In the genomic region with DNA sequence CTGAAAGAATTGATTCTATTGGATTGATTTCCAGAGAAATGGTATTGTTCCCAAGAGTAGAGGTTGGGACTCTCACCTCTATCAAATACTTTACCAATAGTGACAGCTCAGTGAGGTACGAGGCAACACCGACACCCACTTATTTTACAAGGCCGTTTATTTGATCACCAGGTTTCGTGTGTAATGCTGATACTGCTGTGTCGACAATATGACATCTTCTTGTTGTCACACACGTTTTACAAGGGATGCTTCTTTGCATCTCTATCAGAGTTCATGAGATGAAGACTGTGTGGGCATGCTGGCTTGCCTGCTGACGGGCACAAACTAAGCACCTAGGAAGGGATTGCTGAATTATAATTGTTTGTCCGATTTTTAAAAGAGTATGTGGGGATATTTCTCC, we compare ENCODE assay signal across 39 cellular contexts.
"Had no signal": no experiment of that assay in that cellular context is flagged by ENCODE, and none has a peak within 500 bp of the region (broad histone marks: within the 10 kb centered on the region; RNA-seq: fewer than 3 reads in every experiment).

No MANE protein-coding gene starts in this region.

- H3K27me3 Mint-ChIP-seq: activated naive CD4-positive, alpha-beta T cell treated with anti-CD3 and anti-CD28 coated beads, Interleukin-2, amount 50 U/mL, for 24 hours; activated naive CD8-positive, alpha-beta T cell; central memory CD8-positive, alpha-beta T cell had no signal

- H3K9me3 ChIP-seq: ascending aorta had no signal

- DNase-seq: activated B cell treated with CpG ODN at 0.5 μM for 24 hours; activated CD4-positive, alpha-beta memory T cell treated with anti-CD3 and anti-CD28 coated beads for 36 hours; activated CD4-positive, alpha-beta T cell treated with anti-CD3 and anti-CD28 coated beads for 4 hours; activated CD4-positive, alpha-beta T cell treated with anti-CD3 and anti-CD28 coated beads, Interleukin-2, amount 10 ng/mL, durations not matched to agents 24 days and 14 days; activated CD4-positive, alpha-beta T cell treated with anti-CD3 and anti-CD28 coated beads, Interleukin-2, amount 50 U/mL, for 1 hour; activated CD4-positive, alpha-beta T cell treated with anti-CD3 and anti-CD28 coated beads, Interleukin-2, amount 50 U/mL, for 4 hours; activated CD4-positive, CD25-positive, alpha-beta regulatory T cell treated with anti-CD3 and anti-CD28 coated beads, Interleukin-2, amount 50 U/mL, for 72 hours; activated CD8-positive, alpha-beta memory T cell treated with anti-CD3 and anti-CD28 coated beads, Interleukin-2, amount 50 U/mL, for 4 hours; activated CD8-positive, alpha-beta T cell treated with anti-CD3 and anti-CD28 coated beads for 36 hours; activated effector memory CD4-positive, alpha-beta T cell treated with Interleukin-2 at 50 U/mL for 16 hours; activated gamma-delta T cell; activated naive CD4-positive, alpha-beta T cell treated with anti-CD3 and anti-CD28 coated beads, Interleukin-2, amount 10 ng/mL, durations not matched to agents 7 days and 5 days; activated naive CD4-positive, alpha-beta T cell treated with Interleukin-2 at 50 U/mL for 16 hours; activated naive CD8-positive, alpha-beta T cell treated with anti-CD3 and anti-CD28 coated beads, Interleukin-2, amount 10 ng/mL, durations not matched to agents 7 days and 5 days; activated naive CD8-positive, alpha-beta T cell treated with anti-CD3 and anti-CD28 coated beads, Interleukin-2, amount 50 U/mL, for 24 hours; activated T-cell treated with anti-CD3 and anti-CD28 coated beads for 4 hours; activated T-cell treated with anti-CD3 and anti-CD28 coated beads, Interleukin-2, amount 50 U/mL, for 1 hour; activated T-cell treated with anti-CD3 and anti-CD28 coated beads, Interleukin-2, amount 50 U/mL, for 4 hours; activated T-cell treated with anti-CD3 and anti-CD28 coated beads, Interleukin-2, amount 50 U/mL, for 72 hours; amygdala; anterior cingulate cortex; caudate nucleus; cerebellar nuclear complex; T-helper 1 cell; T-helper 2 cell; T-helper 9 cell had no signal

- H3K36me3 Mint-ChIP-seq: activated CD4-positive, alpha-beta memory T cell treated with anti-CD3 and anti-CD28 coated beads for 36 hours; activated naive CD4-positive, alpha-beta T cell treated with anti-CD3 and anti-CD28 coated beads, Interleukin-2, amount 10 ng/mL, durations not matched to agents 7 days and 5 days; activated naive CD4-positive, alpha-beta T cell treated with anti-CD3 and anti-CD28 coated beads, Interleukin-2, amount 50 U/mL, for 24 hours; activated naive CD8-positive, alpha-beta T cell; brain had no signal

- H3K9me3 Mint-ChIP-seq: activated B cell treated with CpG ODN at 0.5 μM for 24 hours; activated CD4-positive, alpha-beta memory T cell treated with anti-CD3 and anti-CD28 coated beads for 36 hours; activated CD4-positive, alpha-beta T cell treated with anti-CD3 and anti-CD28 coated beads, Interleukin-2, amount 10 ng/mL, durations not matched to agents 24 days and 14 days; activated CD8-positive, alpha-beta T cell treated with anti-CD3 and anti-CD28 coated beads for 36 hours; activated naive CD4-positive, alpha-beta T cell treated with anti-CD3 and anti-CD28 coated beads, Interleukin-2, amount 10 ng/mL, durations not matched to agents 7 days and 5 days; activated naive CD4-positive, alpha-beta T cell treated with anti-CD3 and anti-CD28 coated beads, Interleukin-2, amount 50 U/mL, for 24 hours; activated naive CD8-positive, alpha-beta T cell treated with anti-CD3 and anti-CD28 coated beads, Interleukin-2, amount 10 ng/mL, durations not matched to agents 7 days and 5 days; activated naive CD8-positive, alpha-beta T cell treated with anti-CD3 and anti-CD28 coated beads, Interleukin-2, amount 50 U/mL, for 24 hours; activated T-cell treated with anti-CD3 and anti-CD28 coated beads, Interleukin-2, amount 50 U/mL, for 4 hours; activated T-cell treated with anti-CD3 and anti-CD28 coated beads, Interleukin-2, amount 50 U/mL, for 72 hours; activated T-helper 1 cell treated with anti-CD3 and anti-CD28 coated beads, Interleukin-12 subunit alpha, Interleukin-12 subunit beta, Interleukin-2, Interleukin-4 antibody, amounts not matched to agents 30 ng/mL and 10 ng/mL and 1 ng/mL, durations not matched to agents 14 hours and 24 hours and 36 hours; activated T-helper 2 cell treated with anti-CD3 and anti-CD28 coated beads, Interferon-gamma antibody, Interleukin-2, Interleukin-4, amounts not matched to agents 10 μg/mL and 5 μg/mL and 100 μg/mL, durations not matched to agents 14 hours and 24 hours and 36 hours; brain; central memory CD8-positive, alpha-beta T cell; T-helper 1 cell treated with Interleukin-12 subunit alpha and Interleukin-12 subunit beta and Interleukin-4 antibody, amounts not matched to agents 30 μg/mL and 1 μg/mL, for 36 hours; T-helper 2 cell treated with Interferon-gamma antibody and Interleukin-4, amounts not matched to agents 5 μg/mL and 100 μg/mL, for 36 hours had no signal

- H3K27ac Mint-ChIP-seq: activated B cell treated with CpG ODN at 0.5 μM for 24 hours; activated CD4-positive, alpha-beta memory T cell treated with anti-CD3 and anti-CD28 coated beads for 36 hours; activated CD4-positive, alpha-beta T cell treated with anti-CD3 and anti-CD28 coated beads, Interleukin-2, amount 10 ng/mL, durations not matched to agents 24 days and 14 days; activated CD8-positive, alpha-beta T cell treated with anti-CD3 and anti-CD28 coated beads for 36 hours; activated naive CD4-positive, alpha-beta T cell treated with anti-CD3 and anti-CD28 coated beads, Interleukin-2, amount 10 ng/mL, durations not matched to agents 7 days and 5 days; activated naive CD4-positive, alpha-beta T cell treated with anti-CD3 and anti-CD28 coated beads, Interleukin-2, amount 50 U/mL, for 24 hours; activated naive CD8-positive, alpha-beta T cell; activated naive CD8-positive, alpha-beta T cell treated with anti-CD3 and anti-CD28 coated beads, Interleukin-2, amount 10 ng/mL, durations not matched to agents 7 days and 5 days; activated naive CD8-positive, alpha-beta T cell treated with anti-CD3 and anti-CD28 coated beads, Interleukin-2, amount 50 U/mL, for 24 hours; activated T-cell treated with anti-CD3 and anti-CD28 coated beads, Interleukin-2, amount 50 U/mL, for 72 hours; activated T-helper 1 cell treated with anti-CD3 and anti-CD28 coated beads, Interleukin-12 subunit alpha, Interleukin-12 subunit beta, Interleukin-2, Interleukin-4 antibody, amounts not matched to agents 30 ng/mL and 10 ng/mL and 1 ng/mL, durations not matched to agents 14 hours and 24 hours and 36 hours; activated T-helper 2 cell treated with anti-CD3 and anti-CD28 coated beads, Interferon-gamma antibody, Interleukin-2, Interleukin-4, amounts not matched to agents 10 μg/mL and 5 μg/mL and 100 μg/mL, durations not matched to agents 14 hours and 24 hours and 36 hours; brain; T-helper 1 cell treated with Interleukin-12 subunit alpha and Interleukin-12 subunit beta and Interleukin-4 antibody, amounts not matched to agents 30 μg/mL and 1 μg/mL, for 36 hours; T-helper 2 cell treated with Interferon-gamma antibody and Interleukin-4, amounts not matched to agents 5 μg/mL and 100 μg/mL, for 36 hours had no signal

- ATAC-seq: activated CD8-positive, alpha-beta T cell treated with anti-CD3 and anti-CD28 coated beads for 36 hours; activated naive CD8-positive, alpha-beta T cell treated with anti-CD3 and anti-CD28 coated beads, Interleukin-2, amount 50 U/mL, for 24 hours; activated T-cell treated with anti-CD3 and anti-CD28 coated beads, Interleukin-2, amount 50 U/mL, for 4 hours; activated T-cell treated with anti-CD3 and anti-CD28 coated beads, Interleukin-2, amount 50 U/mL, for 72 hours had no signal

- FAIRE-seq: bronchial epithelial cell, TTC549 had no signal

- H3K27ac ChIP-seq: ascending aorta, cardiac muscle cell, VCaP had no signal

- H3K27me3 ChIP-seq: ascending aorta, cardiac muscle cell had no signal

- H3K4me3 Mint-ChIP-seq: activated B cell treated with CpG ODN at 0.5 μM for 24 hours; activated CD4-positive, alpha-beta memory T cell treated with anti-CD3 and anti-CD28 coated beads for 36 hours; activated CD4-positive, alpha-beta T cell treated with anti-CD3 and anti-CD28 coated beads, Interleukin-2, amount 10 ng/mL, durations not matched to agents 24 days and 14 days; activated CD8-positive, alpha-beta T cell treated with anti-CD3 and anti-CD28 coated beads for 36 hours; activated naive CD4-positive, alpha-beta T cell treated with anti-CD3 and anti-CD28 coated beads, Interleukin-2, amount 10 ng/mL, durations not matched to agents 7 days and 5 days; activated naive CD4-positive, alpha-beta T cell treated with anti-CD3 and anti-CD28 coated beads, Interleukin-2, amount 50 U/mL, for 24 hours; activated naive CD8-positive, alpha-beta T cell; activated naive CD8-positive, alpha-beta T cell treated with anti-CD3 and anti-CD28 coated beads, Interleukin-2, amount 10 ng/mL, durations not matched to agents 7 days and 5 days; activated naive CD8-positive, alpha-beta T cell treated with anti-CD3 and anti-CD28 coated beads, Interleukin-2, amount 50 U/mL, for 24 hours; activated T-cell treated with anti-CD3 and anti-CD28 coated beads, Interleukin-2, amount 50 U/mL, for 4 hours; activated T-cell treated with anti-CD3 and anti-CD28 coated beads, Interleukin-2, amount 50 U/mL, for 72 hours; activated T-helper 1 cell treated with anti-CD3 and anti-CD28 coated beads, Interleukin-12 subunit alpha, Interleukin-12 subunit beta, Interleukin-2, Interleukin-4 antibody, amounts not matched to agents 30 ng/mL and 10 ng/mL and 1 ng/mL, durations not matched to agents 14 hours and 24 hours and 36 hours; brain; central memory CD8-positive, alpha-beta T cell; T-helper 1 cell treated with Interleukin-12 subunit alpha and Interleukin-12 subunit beta and Interleukin-4 antibody, amounts not matched to agents 30 μg/mL and 1 μg/mL, for 36 hours; T-helper 2 cell treated with Interferon-gamma antibody and Interleukin-4, amounts not matched to agents 5 μg/mL and 100 μg/mL, for 36 hours had no signal

- H3K4me1 Mint-ChIP-seq: activated B cell treated with CpG ODN at 0.5 μM for 24 hours; activated naive CD4-positive, alpha-beta T cell treated with anti-CD3 and anti-CD28 coated beads, Interleukin-2, amount 10 ng/mL, durations not matched to agents 7 days and 5 days; central memory CD8-positive, alpha-beta T cell had no signal

- H3K36me3 ChIP-seq: ascending aorta, cardiac muscle cell had no signal

- H3K4me3 ChIP-seq: ascending aorta, cardiac muscle cell had no signal
